19 cellular contexts compared by ENCODE assay signal in the genomic region with DNA sequence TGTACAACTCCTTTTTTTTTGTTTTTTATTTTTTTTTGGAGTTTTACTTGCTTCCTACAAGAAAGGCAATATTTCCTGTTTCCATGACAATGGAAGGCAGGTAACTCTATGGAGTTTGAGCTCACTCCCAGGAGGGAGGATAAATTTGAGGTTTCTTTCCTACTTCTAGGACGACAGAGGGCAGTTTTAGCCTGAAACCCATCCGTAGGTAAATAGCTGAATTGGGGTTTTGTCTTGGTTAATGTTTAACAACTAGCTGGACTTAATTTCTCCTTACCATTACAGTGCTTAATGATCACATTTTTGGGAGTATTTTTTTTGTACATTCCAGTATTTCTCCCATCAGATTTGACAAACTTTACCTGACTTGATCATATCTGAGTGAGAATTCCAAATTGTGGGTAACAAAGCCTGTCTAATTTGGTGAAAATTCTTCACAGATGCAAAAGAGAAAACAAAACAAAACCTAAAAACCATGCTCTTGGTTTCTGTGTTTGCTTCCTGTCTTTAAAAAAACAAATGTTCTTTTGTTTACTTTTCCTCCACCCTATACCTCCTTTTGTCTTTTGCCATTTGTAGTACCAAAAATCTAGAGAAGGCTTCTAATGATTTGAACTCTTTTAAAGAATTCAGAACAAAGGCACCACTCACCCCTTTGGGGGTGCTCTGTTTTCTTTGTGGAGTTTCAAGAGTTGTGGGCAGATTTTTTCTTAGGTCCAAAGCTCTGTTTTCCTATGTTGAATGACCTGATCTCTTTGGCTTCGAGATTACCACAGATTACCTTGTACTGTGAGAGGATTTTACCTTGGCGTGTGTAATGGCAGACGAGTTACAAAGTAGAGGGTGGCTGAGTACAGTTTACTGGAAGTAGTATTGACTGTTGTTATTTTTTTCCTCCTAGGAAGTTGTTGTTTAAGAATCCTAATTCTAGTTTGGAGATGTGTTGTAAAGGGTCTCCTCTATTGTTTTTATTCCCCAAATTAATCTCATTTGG. TPM values are rescaled to one million over a fixed set of nuclear protein-coding genes. Genes with fewer than 3 reads are reported as not detected.
A peak's percentile ranks its signal among the peaks of the same experiment; 100 is the strongest.
DNase-seq lines count a peak whose midpoint lies in the region; ATAC-seq and TF ChIP-seq lines count a peak whose summit lies in the region.
"Not testable (repeated sequence)": the region's sequence is repeated elsewhere in the genome, so short reads cannot be mapped to it uniquely, and the experiment has no call there.
"Had no signal": no experiment of that assay in that cellular context is flagged by ENCODE, and none has a peak within 500 bp of the region (broad histone marks: within the 10 kb centered on the region; RNA-seq: fewer than 3 reads in every experiment).

No MANE protein-coding gene starts in this region.

- H4K20me1 ChIP-seq in GM23338 (replicated peaks; ENCODE audit: insufficient read depth) = not testable (repeated sequence)

- WGBS in endodermal cell (ENCODE audit: insufficient coverage in 1 of 2, insufficient read length in 1 of 2), 2 experiments = 75% methylated on average over 5 of the region's 5 CpGs; no CpG with 5 or more reads in 1 of the 2 experiments

- peaks cover 34% of the 10 kb centered on the region for H3K36me3 Mint-ChIP-seq in GM23338 (ENCODE audit: low read depth)
- not testable (repeated sequence) for H3K36me3 Mint-ChIP-seq in endodermal cell (ENCODE audit: low read depth)

- not testable (repeated sequence) for H3K4me3 ChIP-seq in GM23338
- H3K4me3 ChIP-seq in endodermal cell (ENCODE audit: low read length) = peak overlapping the region; percentile 48

- not testable (repeated sequence) for H3K27me3 Mint-ChIP-seq in GM23338 (ENCODE audit: insufficient read depth, low read depth, poor library complexity); endodermal cell (ENCODE audit: insufficient read depth)

- H3K4me1 Mint-ChIP-seq in GM23338, endodermal cell: not testable (repeated sequence)

- 0 out of 2 replicates have a peak overlapping the region, but pooled peaks have one; percentile 2 for H2AFZ ChIP-seq in GM23338

- H3K9me2 ChIP-seq in GM23338 (ENCODE audit: insufficient read depth) = not testable (repeated sequence)

- ATAC-seq in GM18867 (IDR thresholded peaks at IDR 0.05; ENCODE audit: unreplicated experiment) (peak; percentile 66), GM19438 (IDR thresholded peaks at IDR 0.05; ENCODE audit: low read depth, unreplicated experiment) (peak; percentile 75), GM23338 (peak; percentile 35; the same call in 2 of the 3 replicates), HG02938 (IDR thresholded peaks at IDR 0.05; ENCODE audit: unreplicated experiment) (peak; percentile 73), HG03139 (IDR thresholded peaks at IDR 0.05; ENCODE audit: unreplicated experiment) (peak; percentile 55), HG03565 (IDR thresholded peaks at IDR 0.05; ENCODE audit: unreplicated experiment) (peak; percentile 43)

- H3K79me2 ChIP-seq in GM23338 (replicated peaks; ENCODE audit: insufficient read depth) = not testable (repeated sequence)

- peaks cover 35% of the 10 kb centered on the region for H3K9me3 ChIP-seq in endodermal cell (ENCODE audit: control insufficient read depth, low read length)

- not testable (repeated sequence) for H3K27me3 ChIP-seq in GM23338 (ENCODE audit: insufficient read depth); endodermal cell (ENCODE audit: control insufficient read depth, insufficient read depth, low read length, poor library complexity, severe bottlenecking)

- peak; percentile 26 for DNase-seq in GM23338 (ENCODE audit: low spot score)
- not testable (repeated sequence) for DNase-seq in endodermal cell

- H3K4me3 Mint-ChIP-seq in GM23338, endodermal cell: not testable (repeated sequence)

- H3K36me3 ChIP-seq in GM23338 (ENCODE audit: insufficient read depth) = peaks cover 18% of the 10 kb centered on the region
- H3K36me3 ChIP-seq in endodermal cell (ENCODE audit: control insufficient read depth, insufficient read depth, low read length) = not testable (repeated sequence)

- H3K4me1 ChIP-seq in GM23338 (ENCODE audit: insufficient read depth) = peaks cover 20% of the 10 kb centered on the region; the same call in 1 of the 2 replicates
- H3K4me1 ChIP-seq in endodermal cell (ENCODE audit: control insufficient read depth, insufficient read depth, low read length) = not testable (repeated sequence)

- peak overlapping the region; percentile 39; the same call in 1 of the 2 replicates for H3K27ac Mint-ChIP-seq in GM23338
- not testable (repeated sequence) for H3K27ac Mint-ChIP-seq in endodermal cell

- H3K27ac ChIP-seq in GM23338 (ENCODE audit: low read depth) = peak overlapping the region; percentile 43
- H3K27ac ChIP-seq in endodermal cell (ENCODE audit: low read depth, low read length) = not testable (repeated sequence)

- not testable (repeated sequence) for H3F3A ChIP-seq in GM23338 (replicated peaks; ENCODE audit: low read depth)

- not testable (repeated sequence) for TF ChIP-seq CTCF in GM23338 (conservative IDR thresholded peaks at IDR 0.05; ENCODE audit: low read depth in 2 of 2); endodermal cell (conservative IDR thresholded peaks at IDR 0.05)

- H3K4me2 ChIP-seq in GM23338 = peak overlapping the region; percentile 1; the same call in 1 of the 2 replicates

- H3K9ac ChIP-seq in endodermal cell (ENCODE audit: extremely low read depth, low read length, poor library complexity, severe bottlenecking) = not testable (repeated sequence)

- peaks cover 36% of the 10 kb centered on the region for H3K9me3 Mint-ChIP-seq in GM23338
- not testable (repeated sequence) for H3K9me3 Mint-ChIP-seq in endodermal cell

RNA-seq across cellular contexts. Expression of a gene that starts 23.0 kb away (rescaled TPM):
- total RNA-seq in GM23338 (2014; rRNA removed; shearing (Covaris generic)) = not detected in 2 replicates
- not detected in 2 replicates for polyA plus RNA-seq in GM23338 (2016; fragmentation: Nextera tagmentation; extraction: Ambion mirVana)
- total RNA-seq in endodermal cell = not detected
- polyA plus RNA-seq in endodermal cell (2013, experiment 1 of 2) = not detected
- not detected for polyA plus RNA-seq in endodermal cell (2013, experiment 2 of 2)
- total RNA-seq: activated naive CD4-positive, alpha-beta T cell treated with anti-CD3 and anti-CD28 coated beads, Interleukin-2, amount 50 U/mL, for 72 hours; activated T-helper 1 cell treated with anti-CD3 and anti-CD28 coated beads, Interleukin-12 subunit alpha, Interleukin-12 subunit beta, Interleukin-2, Interleukin-4 antibody, amounts not matched to agents 30 ng/mL and 10 ng/mL and 1 ng/mL, durations not matched to agents 14 hours and 24 hours and 36 hours; ascending aorta; CD8-positive, alpha-beta T cell; dermis microvascular lymphatic vessel endothelial cell; H4; heart left ventricle; MCF 10A; naive thymus-derived CD8-positive, alpha-beta T cell; NCI-H460; osteoblast; stomach had no signal
- polyA plus RNA-seq: naive thymus-derived CD8-positive, alpha-beta T cell had no signal
